Comparison of ENCODE assay signal across 16 cellular contexts in genomic region chr22:40231618-40232313, GRCh38.
"Had no signal": no experiment of that assay in that cellular context is flagged by ENCODE, and none has a peak within 500 bp of the region (broad histone marks: within the 10 kb centered on the region; RNA-seq: fewer than 3 reads in every experiment).

No MANE protein-coding gene starts in this region.

- H3K27ac ChIP-seq: adrenal gland, skin epidermis, tibial artery, VCaP had no signal

- H3K27me3 ChIP-seq: adrenal gland, tibial artery had no signal

- DNase-seq: activated CD4-positive, alpha-beta T cell treated with anti-CD3 and anti-CD28 coated beads for 4 hours; activated CD8-positive, alpha-beta memory T cell treated with anti-CD3 and anti-CD28 coated beads, Interleukin-2, amount 50 U/mL, for 4 hours; activated CD8-positive, alpha-beta T cell treated with anti-CD3 and anti-CD28 coated beads for 36 hours; activated naive CD4-positive, alpha-beta T cell treated with anti-CD3 and anti-CD28 coated beads for 36 hours; adrenal gland; effector memory CD8-positive, alpha-beta T cell; erythroblast; hypothalamus; mammary epithelial cell; mucosa of descending colon; natural killer cell; stimulated activated CD4-positive, alpha-beta T cell treated with anti-CD3 and anti-CD28 coated beads, Interleukin-4, amount 100 ng/mL, for 4 hours; T1000; tibial artery had no signal

- H3K36me3 ChIP-seq: adrenal gland had no signal

- ATAC-seq: activated CD8-positive, alpha-beta T cell treated with anti-CD3 and anti-CD28 coated beads for 36 hours; effector memory CD8-positive, alpha-beta T cell; mucosa of descending colon; natural killer cell had no signal

- H3K4me3 ChIP-seq: adrenal gland, mucosa of descending colon, skin epidermis, tibial artery had no signal

- H3K9me3 ChIP-seq: adrenal gland, mucosa of descending colon, tibial artery had no signal
